ENCODE assay signal across 1 cellular context in genomic region chr17:40358323-40359038, GRCh38.
TF ChIP-seq lines count a peak whose summit lies in the region.

No MANE protein-coding gene starts in this region.

TF ChIP-seq in K562, 482 proteins besides CTCF, POLR2A, EP300 and RAD21 (continued from another document and continues in another):
- TF ChIP-seq ZNF146 (CRISPR knock-in tag; IDR thresholded peaks at IDR 0.05; ENCODE audit: unreplicated experiment): no peak
- no peak for TF ChIP-seq DDX20 (tag; IDR thresholded peaks at IDR 0.05; ENCODE audit: low read depth)
- no peak for TF ChIP-seq MCM3 (IDR thresholded peaks at IDR 0.05)
- no peak for TF ChIP-seq FOXA1 (IDR thresholded peaks at IDR 0.05; ENCODE audit: borderline replicate concordance)
- TF ChIP-seq MTA2 (IDR thresholded peaks at IDR 0.05; ENCODE audit: low read depth): peak; percentile 56
- TF ChIP-seq UBTF (IDR thresholded peaks at IDR 0.05; ENCODE audit: borderline replicate concordance in 1 of 2, low read depth in 2 of 2, low read length in 2 of 2): 0 out of 4 replicates have a peak, but pooled peaks of 1 of the 2 experiments have one; percentile 28
- TF ChIP-seq SAFB (IDR thresholded peaks at IDR 0.05; ENCODE audit: borderline replicate concordance, low read depth, low read length): no peak
- peak; percentile 57 for TF ChIP-seq FOSL1 (tag; conservative IDR thresholded peaks at IDR 0.05)
- TF ChIP-seq KAT8 (IDR thresholded peaks at IDR 0.05; ENCODE audit: low read depth): no peak
- no peak for TF ChIP-seq KAT7 (CRISPR knock-in tag; IDR thresholded peaks at IDR 0.05; ENCODE audit: borderline replicate concordance)
- TF ChIP-seq ZNF445 (CRISPR knock-in tag; IDR thresholded peaks at IDR 0.05; ENCODE audit: low read depth): no peak
- no peak for TF ChIP-seq ZBTB43 (CRISPR knock-in tag; IDR thresholded peaks at IDR 0.05)
- TF ChIP-seq JUND (IDR thresholded peaks at IDR 0.05; ENCODE audit: borderline replicate concordance, low read depth, low read length): peak; percentile 34; the same call in 1 of the 2 replicates
- TF ChIP-seq JUND (tag; IDR thresholded peaks at IDR 0.05; ENCODE audit: borderline replicate concordance, low read depth, low read length): no peak; the same call in 2 of the 3 replicates
- TF ChIP-seq MLLT1 (IDR thresholded peaks at IDR 0.05): peak; percentile 75 to 83; a peak in 2 of 4 replicates
- TF ChIP-seq FOXM1 (IDR thresholded peaks at IDR 0.05; ENCODE audit: low read depth): no peak
- TF ChIP-seq FOXM1 (CRISPR knock-in tag; IDR thresholded peaks at IDR 0.05; ENCODE audit: low read depth): no peak
- no peak; the same call in 1 of the 2 replicates for TF ChIP-seq NCOA1 (IDR thresholded peaks at IDR 0.05; ENCODE audit: low read depth)
- no peak for TF ChIP-seq TRIM28 (IDR thresholded peaks at IDR 0.05)
- no peak for TF ChIP-seq ZNF324 (CRISPR knock-in tag; IDR thresholded peaks at IDR 0.05)
- no peak for TF ChIP-seq TCF7L2 (IDR thresholded peaks at IDR 0.05; ENCODE audit: low read depth, low read length)
- TF ChIP-seq DNMT1 (IDR thresholded peaks at IDR 0.05): 0 out of 2 replicates have a peak, but pooled peaks have one; percentile 88
- TF ChIP-seq TRIM24 (IDR thresholded peaks at IDR 0.05): peak; percentile 21 to 39; a peak in 1 of 4 replicates
- no peak for TF ChIP-seq BCL6 (CRISPR knock-in tag; IDR thresholded peaks at IDR 0.05)
- TF ChIP-seq ELF1 (tag; IDR thresholded peaks at IDR 0.05): no peak
- no peak for TF ChIP-seq HES1 (IDR thresholded peaks at IDR 0.05; ENCODE audit: low read depth)
- TF ChIP-seq MCM5 (IDR thresholded peaks at IDR 0.05; ENCODE audit: low read depth): no peak
- peak in 1 of 2 experiments; percentile 52 for TF ChIP-seq AFF1 (IDR thresholded peaks at IDR 0.05; ENCODE audit: low read depth in 1 of 2, partially characterized antibody in 2 of 2)
- TF ChIP-seq CCAR2 (IDR thresholded peaks at IDR 0.05; ENCODE audit: low read depth, low read length): no peak
- no peak for TF ChIP-seq ZNF354B (CRISPR knock-in tag; IDR thresholded peaks at IDR 0.05)
- no peak for TF ChIP-seq ZNF24 (IDR thresholded peaks at IDR 0.05)
- TF ChIP-seq CAMTA2 (CRISPR knock-in tag; conservative IDR thresholded peaks at IDR 0.05): no peak
- TF ChIP-seq NFIX (CRISPR knock-in tag; IDR thresholded peaks at IDR 0.05; ENCODE audit: low read depth): no peak
- peak; percentile 89; the same call in 1 of the 2 replicates for TF ChIP-seq ZBTB26 (CRISPR knock-in tag; IDR thresholded peaks at IDR 0.05)
- no peak for TF ChIP-seq CBX3 (IDR thresholded peaks at IDR 0.05; ENCODE audit: borderline replicate concordance in 1 of 2, low read length in 2 of 2)
- TF ChIP-seq HBP1 (CRISPR knock-in tag; IDR thresholded peaks at IDR 0.05): peak; percentile 67; the same call in 1 of the 2 replicates
- no peak for TF ChIP-seq CCNT2 (IDR thresholded peaks at IDR 0.05; ENCODE audit: borderline replicate concordance, extremely low read depth, insufficient read length, low read depth, low read length)
- TF ChIP-seq PATZ1 (CRISPR knock-in tag; IDR thresholded peaks at IDR 0.05; ENCODE audit: borderline replicate concordance): no peak
- TF ChIP-seq ZZZ3 (IDR thresholded peaks at IDR 0.05): 0 out of 2 replicates have a peak, but pooled peaks have one; percentile 43
- no peak for TF ChIP-seq PYGO2 (tag; IDR thresholded peaks at IDR 0.05)
- TF ChIP-seq SMC3 (conservative IDR thresholded peaks at IDR 0.05; ENCODE audit: insufficient read depth, low read depth, low read length): peak; percentile 98
- no peak for TF ChIP-seq ETS1 (conservative IDR thresholded peaks at IDR 0.05; ENCODE audit: control insufficient read depth, low read depth, low read length)
- no peak for TF ChIP-seq ZNF280B (CRISPR knock-in tag; IDR thresholded peaks at IDR 0.05)
- TF ChIP-seq ETV5 (CRISPR knock-in tag; IDR thresholded peaks at IDR 0.05; ENCODE audit: low read depth): no peak
- no peak for TF ChIP-seq MAFG (tag; conservative IDR thresholded peaks at IDR 0.05)
- TF ChIP-seq SMARCC2 (IDR thresholded peaks at IDR 0.05; ENCODE audit: low read depth): no peak
- TF ChIP-seq CBX1 (IDR thresholded peaks at IDR 0.05; ENCODE audit: low read depth): no peak
